Comparison of ENCODE assay signal across 27 cellular contexts in genomic region chr4:162510115-162510514, GRCh38.
"Had no signal": no experiment of that assay in that cellular context is flagged by ENCODE, and none has a peak within 500 bp of the region (broad histone marks: within the 10 kb centered on the region; RNA-seq: fewer than 3 reads in every experiment).

No MANE protein-coding gene starts in this region.

- ATAC-seq: left lung; naive thymus-derived CD4-positive, alpha-beta T cell; right lobe of liver had no signal

- H3K4me1 Mint-ChIP-seq: central memory CD8-positive, alpha-beta T cell; naive thymus-derived CD4-positive, alpha-beta T cell; nephron had no signal

- H2AFZ ChIP-seq: parathyroid adenoma had no signal

- H3K9me3 Mint-ChIP-seq: central memory CD8-positive, alpha-beta T cell; naive thymus-derived CD4-positive, alpha-beta T cell; nephron had no signal

- H3K9me3 ChIP-seq: esophagus squamous epithelium, left lung, right lobe of liver, stomach, tibial artery, upper lobe of left lung had no signal

- DNase-seq: dermis blood vessel endothelial cell; effector memory CD4-positive, alpha-beta T cell; erythroblast; esophagus squamous epithelium; foreskin melanocyte; glutamatergic neuron; hypothalamus; kidney; left lung; mesenchymal stem cell; midbrain; naive thymus-derived CD4-positive, alpha-beta T cell; right lobe of liver; small intestine; stimulated activated CD4-positive, alpha-beta T cell treated with anti-CD3 and anti-CD28 coated beads, Interleukin-12 subunit alpha, Interleukin-12 subunit beta, amount 100 ng/mL, for 4 hours; stimulated activated CD4-positive, alpha-beta T cell treated with anti-CD3 and anti-CD28 coated beads, Interleukin-1b, Interleukin-23, amount 100 ng/mL, for 48 hours; stimulated activated CD4-positive, alpha-beta T cell treated with anti-CD3 and anti-CD28 coated beads, Interleukin-4, amount 100 ng/mL, for 1 hour; stimulated activated CD8-positive, alpha-beta memory T cell treated with anti-CD3 and anti-CD28 coated beads, Interleukin-4, amount 100 ng/mL, for 48 hours; stimulated activated naive CD4-positive, alpha-beta T cell treated with Interleukin-2 at 50 U/mL for 16 hours; stomach; tibial artery; upper lobe of left lung had no signal

- H3K4me3 ChIP-seq: coronary artery, esophagus squamous epithelium, left lung, right lobe of liver, stomach, tibial artery, upper lobe of left lung had no signal

- H3K27ac ChIP-seq: coronary artery, esophagus squamous epithelium, left lung, parathyroid adenoma, right lobe of liver, stomach, tibial artery, upper lobe of left lung had no signal

- H3K9ac ChIP-seq: parathyroid adenoma had no signal

- H3K4me1 ChIP-seq: esophagus squamous epithelium, left lung, parathyroid adenoma, right lobe of liver, stomach, tibial artery, upper lobe of left lung had no signal

- H3K27me3 ChIP-seq: esophagus squamous epithelium, left lung, right lobe of liver, stomach, tibial artery, upper lobe of left lung had no signal

- H3K36me3 Mint-ChIP-seq: naive thymus-derived CD4-positive, alpha-beta T cell had no signal

- H3K36me3 ChIP-seq: esophagus squamous epithelium, left lung, right lobe of liver, stomach, tibial artery, upper lobe of left lung had no signal

- H3K79me2 ChIP-seq: parathyroid adenoma had no signal

- H3K27me3 Mint-ChIP-seq: central memory CD8-positive, alpha-beta T cell; naive thymus-derived CD4-positive, alpha-beta T cell; progenitor cell of endocrine pancreas had no signal

- H3K4me3 Mint-ChIP-seq: central memory CD8-positive, alpha-beta T cell; naive thymus-derived CD4-positive, alpha-beta T cell; nephron had no signal

- H3K27ac Mint-ChIP-seq: naive thymus-derived CD4-positive, alpha-beta T cell; nephron; progenitor cell of endocrine pancreas had no signal
